Comparison of ENCODE assay signal across 8 cellular contexts in the genomic region with DNA sequence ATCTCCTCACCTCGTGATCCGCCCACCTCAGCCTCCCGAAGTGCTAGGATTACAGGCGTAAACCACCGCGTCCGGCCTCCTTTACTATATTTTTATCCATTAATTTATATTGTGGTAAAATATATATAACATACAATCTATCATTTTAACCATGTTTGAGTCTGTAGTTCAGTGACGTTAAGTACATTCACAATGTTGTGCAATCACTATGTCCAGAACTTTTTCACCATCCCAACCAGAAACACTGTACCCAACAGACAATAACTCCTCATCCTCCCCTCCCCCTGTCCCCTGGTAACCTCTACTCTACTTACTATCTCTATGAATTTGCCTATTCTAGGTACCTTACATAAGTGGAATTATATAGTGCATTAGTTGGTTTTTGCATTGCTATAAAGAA.
"Had no signal": no experiment of that assay in that cellular context is flagged by ENCODE, and none has a peak within 500 bp of the region (broad histone marks: within the 10 kb centered on the region; RNA-seq: fewer than 3 reads in every experiment).

No MANE protein-coding gene starts in this region.

- DNase-seq: GDM1, GF-D8 had no signal

- ATAC-seq: GM12878 had no signal

- FAIRE-seq: G401.6, GM12878, GM12891, GM12892, GM18507, GM19239 had no signal

- H3K4me3 ChIP-seq: GM12878 had no signal
